Comparison of ENCODE assay signal across 8 cellular contexts in the genomic region with DNA sequence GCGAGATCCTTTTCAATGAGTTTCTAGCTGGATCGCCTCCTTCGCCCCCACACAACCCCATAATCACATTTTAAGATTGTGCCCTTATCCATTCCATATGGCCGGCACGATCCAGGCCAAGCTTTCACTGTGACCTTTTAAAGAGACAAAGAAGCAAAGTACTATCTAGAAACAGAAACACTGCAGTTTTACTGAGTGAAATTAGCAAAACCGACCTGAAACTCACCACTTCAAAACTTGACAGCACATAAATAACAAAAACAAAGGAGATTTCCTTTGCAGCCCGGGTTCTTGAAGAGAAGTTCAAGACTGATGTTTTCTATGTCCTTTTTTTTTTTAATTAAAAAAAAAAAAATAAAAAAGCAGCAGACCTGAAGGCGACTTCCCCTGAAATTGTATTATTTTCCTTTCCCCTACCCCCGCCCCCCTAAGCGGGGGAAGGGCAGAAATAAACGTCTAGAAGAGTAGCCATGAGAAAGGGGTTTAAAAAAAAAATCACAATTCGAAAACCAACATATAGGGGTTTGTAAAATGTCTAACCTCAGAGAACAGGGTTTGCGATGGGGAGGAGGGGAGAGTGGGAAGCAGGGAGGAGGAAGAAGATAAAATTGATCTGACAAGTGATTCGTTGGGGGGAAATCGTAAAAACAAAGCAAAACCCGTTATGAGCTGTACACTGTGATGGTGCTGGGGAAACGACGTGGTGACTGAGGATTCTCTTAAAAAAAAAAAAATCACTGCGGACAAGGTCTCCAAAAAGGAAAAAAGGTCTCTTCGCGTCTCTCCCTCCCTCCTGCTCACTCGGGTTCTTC. TPM values are rescaled to one million over a fixed set of nuclear protein-coding genes. Genes with fewer than 3 reads are reported as not detected.
DNase-seq lines count a peak whose midpoint lies in the region; ATAC-seq and TF ChIP-seq lines count a peak whose summit lies in the region.

No MANE protein-coding gene starts in this region.

- H3K4me3 ChIP-seq in BLaER1 treated with 17β-estradiol and CSF1 and Interleukin-3, amounts not matched to agents 10 nM and 100 nM = peak overlapping the region; percentile 75 to 94 (median 88)
- H3K4me3 ChIP-seq in OCI-LY1 (ENCODE audit: low read depth, low read length, poor library complexity, severe bottlenecking) = peak overlapping the region; percentile 72
- peak overlapping the region; percentile 76 for H3K4me3 ChIP-seq in astrocyte of the cerebellum (ENCODE audit: low read depth, low read length)
- H3K4me3 ChIP-seq in right cardiac atrium (ENCODE audit: low read length) = peak overlapping the region; percentile 88
- peak overlapping the region; percentile 73 to 91 for H3K4me3 ChIP-seq in prostate gland

- peak overlapping the region; percentile 91 to 98 (median 95) for H3K27ac ChIP-seq in BLaER1 treated with 17β-estradiol and CSF1 and Interleukin-3, amounts not matched to agents 10 nM and 100 nM
- H3K27ac ChIP-seq in OCI-LY1 (ENCODE audit: low read depth, low read length, poor library complexity, severe bottlenecking) = peak overlapping the region; percentile 40
- peak overlapping the region; percentile 87 for H3K27ac ChIP-seq in right cardiac atrium (ENCODE audit: low read length)
- peak overlapping the region; percentile 91 to 94 for H3K27ac ChIP-seq in prostate gland

- H3K9ac ChIP-seq in BLaER1 treated with 17β-estradiol and CSF1 and Interleukin-3, amounts not matched to agents 10 nM and 100 nM = peak overlapping the region; percentile 94 to 98 (median 96)
- H3K9ac ChIP-seq in OCI-LY1 (ENCODE audit: low read length) = peak overlapping the region; percentile 68; the same call in 1 of the 2 replicates

- intact Hi-C loops in right cardiac atrium (cut with DNase I) (no loop called here), prostate gland (cut with DNase I) (no loop called here)

- ATAC-seq in GM18870 (IDR thresholded peaks at IDR 0.05; ENCODE audit: unreplicated experiment) (peak; percentile 94), HG03066 (IDR thresholded peaks at IDR 0.05; ENCODE audit: low read depth, unreplicated experiment) (peak; percentile 75), right cardiac atrium (peak; percentile 38 to 47), esophagus mucosa (no peak)

- H3K4me2 ChIP-seq in BLaER1 treated with 17β-estradiol and CSF1 and Interleukin-3, amounts not matched to agents 10 nM and 100 nM = peak overlapping the region; percentile 59 to 97 (median 91)
- H3K4me2 ChIP-seq in OCI-LY1 (ENCODE audit: low read length) = peak overlapping the region; percentile 79

- peaks cover 20 to 29% (median 24%) of the 10 kb centered on the region in 11 experiments for H3K36me3 ChIP-seq in BLaER1 treated with 17β-estradiol and CSF1 and Interleukin-3, amounts not matched to agents 10 nM and 100 nM
- peaks cover 17% of the 10 kb centered on the region; the same call in 1 of the 2 replicates for H3K36me3 ChIP-seq in OCI-LY1 (ENCODE audit: insufficient read depth, low read length)
- H3K36me3 ChIP-seq in prostate gland = no peaks in the 10 kb centered on the region

- no peak overlapping the region for H2AFZ ChIP-seq in OCI-LY1 (ENCODE audit: low read length)

- no peak for TF ChIP-seq POLR2A in prostate gland (IDR thresholded peaks at IDR 0.05)

- no peaks in the 10 kb centered on the region for H3K79me2 ChIP-seq in OCI-LY1 (ENCODE audit: insufficient read depth, low read length)

- in situ Hi-C loops in astrocyte of the cerebellum (cut with HindIII; ENCODE audit: low sequenced_read_pairs) = no loop called here

- H3K9me2 ChIP-seq in OCI-LY1 (ENCODE audit: low read depth, low read length) = no peaks in the 10 kb centered on the region

- H3F3A ChIP-seq in OCI-LY1 (ENCODE audit: insufficient read depth, low read length) = no peaks in the 10 kb centered on the region

- no peaks in the 10 kb centered on the region for H3K9me3 ChIP-seq in BLaER1 treated with 17β-estradiol and CSF1 and Interleukin-3, amounts not matched to agents 10 nM and 100 nM (replicated peaks in 1 of 11)
- H3K9me3 ChIP-seq in OCI-LY1 (ENCODE audit: low read length) (no peaks in the 10 kb centered on the region), right cardiac atrium (ENCODE audit: control insufficient read depth, low read length) (no peaks in the 10 kb centered on the region), prostate gland (no peaks in the 10 kb centered on the region)

- DNase-seq in astrocyte of the cerebellum (ENCODE audit: low read depth) (no peak), right cardiac atrium (peak; percentile 47 to 79 (median 69)), prostate gland (ENCODE audit: low spot score) (peak; percentile 39)

- H3K27me3 ChIP-seq in BLaER1 treated with 17β-estradiol and CSF1 and Interleukin-3, amounts not matched to agents 10 nM and 100 nM = no peaks in the 10 kb centered on the region
- H3K27me3 ChIP-seq in OCI-LY1 (ENCODE audit: insufficient read depth, low read length) (no peaks in the 10 kb centered on the region), right cardiac atrium (ENCODE audit: control insufficient read depth, insufficient read depth) (no peaks in the 10 kb centered on the region), prostate gland (replicated peaks; ENCODE audit: insufficient read depth) (no peaks in the 10 kb centered on the region)

- peaks cover 0 to 63% (median 38%) of the 10 kb centered on the region in 11 experiments; a peak in 14 of 22 replicates for H4K20me1 ChIP-seq in BLaER1 treated with 17β-estradiol and CSF1 and Interleukin-3, amounts not matched to agents 10 nM and 100 nM
- no peaks in the 10 kb centered on the region for H4K20me1 ChIP-seq in OCI-LY1 (ENCODE audit: insufficient read depth, low read length)

- peaks cover 3 to 41% (median 24%) of the 10 kb centered on the region in 10 experiments for H3K4me1 ChIP-seq in BLaER1 treated with 17β-estradiol and CSF1 and Interleukin-3, amounts not matched to agents 10 nM and 100 nM
- H3K4me1 ChIP-seq in OCI-LY1 (ENCODE audit: insufficient read depth, low read length, severe bottlenecking) = peaks cover 27% of the 10 kb centered on the region
- no peaks in the 10 kb centered on the region for H3K4me1 ChIP-seq in right cardiac atrium (ENCODE audit: control insufficient read depth, insufficient read depth, low read length)
- H3K4me1 ChIP-seq in prostate gland (replicated peaks) = peaks cover 4% of the 10 kb centered on the region

- WGBS in right cardiac atrium = 2% methylated on average over 22 of the region's 22 CpGs
- 8% methylated on average over 22 of the region's 22 CpGs for WGBS in prostate gland

- no peak for TF ChIP-seq CTCF in OCI-LY1 (IDR thresholded peaks at IDR 0.05; ENCODE audit: low read length)
- no peak for TF ChIP-seq CTCF in astrocyte of the cerebellum (IDR thresholded peaks at IDR 0.05; ENCODE audit: low read depth, low read length, missing control alignments)
- TF ChIP-seq CTCF in prostate gland (IDR thresholded peaks at IDR 0.05) = no peak

RNA-seq across cellular contexts. Expression of gene SATB1, which starts 1.5 kb away (rescaled TPM):
- total RNA-seq in right cardiac atrium (10 to 100 TPM; 32.7 to 48.3 (median 38.0) TPM), prostate gland (10 to 100 TPM; 51.7 to 62.2 TPM), esophagus mucosa (7.9 TPM)
- 21.5 TPM for polyA plus RNA-seq in right cardiac atrium

Comparison
In these comparisons a context has a peak if more than half of its experiments do, and no peak if none do; other contexts are left out.
1. H3K27ac ChIP-seq: peak in every context shown above with its lines; median percentile 95 in BLaER1 treated with 17β-estradiol and CSF1 and Interleukin-3, amounts not matched to agents 10 nM and 100 nM; 92 in prostate gland; 87 in right cardiac atrium; 40 in OCI-LY1.